In genomic region chr19:407501-408440, GRCh38 we compare ENCODE assay signal across 14 cellular contexts. TPM values are rescaled to one million over a fixed set of nuclear protein-coding genes. Genes with fewer than 3 reads are reported as not detected.
DNase-seq lines count a peak whose midpoint lies in the region; ATAC-seq and TF ChIP-seq lines count a peak whose summit lies in the region.
"Had no signal": no experiment of that assay in that cellular context is flagged by ENCODE, and none has a peak within 500 bp of the region (broad histone marks: within the 10 kb centered on the region; RNA-seq: fewer than 3 reads in every experiment).

No MANE protein-coding gene starts in this region.

- no peaks in the 10 kb centered on the region for H3K36me3 Mint-ChIP-seq in natural killer cell
- H3K36me3 Mint-ChIP-seq: activated naive CD8-positive, alpha-beta T cell had no signal

- DNase-seq in cardiac septum (ENCODE audit: low spot score) (peak; percentile 69), left cardiac atrium (no peak), esophagus muscularis mucosa (ENCODE audit: extremely low spot score) (no peak), natural killer cell (no peak), NCI-H2081 (lab: John Stamatoyannopoulos, UW) (no peak), NCI-H226 (no peak), prostate gland (ENCODE audit: low spot score) (no peak)
- DNase-seq: NCI-H187 treated with DMSO at 0.1 percent for 48 hours, NCI-H748 treated with DMSO at 0.1 percent for 48 hours had no signal

- TF ChIP-seq POLR2A in esophagus muscularis mucosa (IDR thresholded peaks at IDR 0.05; ENCODE audit: low read depth) (no peak), prostate gland (IDR thresholded peaks at IDR 0.05) (no peak)

- H3K9me3 Mint-ChIP-seq in natural killer cell: no peaks in the 10 kb centered on the region

- H3K4me1 ChIP-seq in esophagus muscularis mucosa (peaks cover 18 to 35% (median 27%) of the 10 kb centered on the region in 4 donors), prostate gland (replicated peaks) (peaks cover 14% of the 10 kb centered on the region)

- no peaks in the 10 kb centered on the region for H3K36me3 ChIP-seq in esophagus muscularis mucosa
- H3K36me3 ChIP-seq in prostate gland: no peaks in the 10 kb centered on the region
- H3K36me3 ChIP-seq: tibial nerve had no signal

- H3K4me3 ChIP-seq in esophagus muscularis mucosa (peak overlapping the region; percentile 52 to 66 (median 54)), prostate gland (peak overlapping the region in 1 of 2 donors; percentile 33)

- intact Hi-C loops in cardiac septum (cut with DNase I): no loop called here
- intact Hi-C loops in left cardiac atrium (cut with DNase I): no loop called here
- intact Hi-C loops in esophagus muscularis mucosa (cut with DNase I): no loop called here
- intact Hi-C loops in natural killer cell (cut with micrococcal nuclease): no loop called here
- intact Hi-C loops in prostate gland (cut with DNase I): no loop called here

- H3K27ac Mint-ChIP-seq in natural killer cell: no peak overlapping the region
- H3K27ac Mint-ChIP-seq: activated naive CD8-positive, alpha-beta T cell had no signal

- H3K27ac ChIP-seq in esophagus muscularis mucosa (replicated peaks in 1 of 4): no peak overlapping the region
- H3K27ac ChIP-seq in prostate gland: no peak overlapping the region
- H3K27ac ChIP-seq: tibial nerve had no signal

- no peak for TF ChIP-seq EP300 in esophagus muscularis mucosa (IDR thresholded peaks at IDR 0.05)

- ATAC-seq in left cardiac atrium: no peak
- ATAC-seq in natural killer cell: no peak
- ATAC-seq in GM19023 (IDR thresholded peaks at IDR 0.05; ENCODE audit: unreplicated experiment): no peak
- ATAC-seq: esophagus mucosa had no signal

- peak overlapping the region; percentile 50 for H3K4me3 Mint-ChIP-seq in natural killer cell
- H3K4me3 Mint-ChIP-seq: activated naive CD8-positive, alpha-beta T cell had no signal

- WGBS in esophagus muscularis mucosa: 58% methylated on average over 18 of the region's 71 CpGs
- WGBS in prostate gland: 73% methylated on average over 69 of the region's 71 CpGs

- peaks cover 8 to 11% of the 10 kb centered on the region in 2 donors for H3K27me3 Mint-ChIP-seq in natural killer cell (ENCODE audit: low read depth in 2 of 2)

- TF ChIP-seq CTCF in esophagus muscularis mucosa (IDR thresholded peaks at IDR 0.05) (no peak), natural killer cell (IDR thresholded peaks at IDR 0.05) (no peak), prostate gland (IDR thresholded peaks at IDR 0.05) (no peak)

- H3K9me3 ChIP-seq in esophagus muscularis mucosa: no peaks in the 10 kb centered on the region
- no peaks in the 10 kb centered on the region for H3K9me3 ChIP-seq in prostate gland
- H3K9me3 ChIP-seq: tibial nerve had no signal

- H3K27me3 ChIP-seq in esophagus muscularis mucosa (peaks cover 0 to 86% (median 39%) of the 10 kb centered on the region in 4 donors), prostate gland (replicated peaks; ENCODE audit: insufficient read depth) (no peaks in the 10 kb centered on the region)

- peaks cover 5 to 7% of the 10 kb centered on the region in 2 donors for H3K4me1 Mint-ChIP-seq in natural killer cell

RNA-seq across cellular contexts. Expression of gene C2CD4C, which starts 1.2 kb away (rescaled TPM):
- total RNA-seq in cardiac septum (2.7 TPM), left cardiac atrium (under 1 TPM; 0.76 to 0.88 TPM), esophagus muscularis mucosa (1 to 10 TPM in 3 of 4 donors, under 1 TPM in 1; 0.46 to 3.7 (median 1.7) TPM), natural killer cell (not detected), prostate gland (1 to 10 TPM in 1 of 2 donors, under 1 TPM in 1; 0.59 to 3.1 TPM)
- total RNA-seq: activated CD8-positive, alpha-beta memory T cell treated with anti-CD3 and anti-CD28 coated beads for 36 hours had no signal

RNA-seq across cellular contexts. Expression of gene SHC2, which starts 53.1 kb away (rescaled TPM):
- total RNA-seq in cardiac septum (16.8 TPM), left cardiac atrium (10 to 100 TPM; 10.7 to 19.4 TPM), esophagus muscularis mucosa (10 to 100 TPM; 11.2 to 35.6 (median 18.7) TPM), natural killer cell (under 1 TPM in 1 of 3 donors, not detected in 2; 0.75 TPM), prostate gland (10 to 100 TPM; 52.2 to 83.4 TPM)
- total RNA-seq: activated CD8-positive, alpha-beta memory T cell treated with anti-CD3 and anti-CD28 coated beads for 36 hours had no signal

Comparison
In these comparisons a context has a peak if more than half of its experiments do, and no peak if none do; other contexts are left out.
1. RNA of gene SHC2, which starts 53.1 kb away (total RNA-seq): 52.2 to 83.4 TPM in prostate gland, 11.2 to 35.6 TPM in esophagus muscularis mucosa, 10.7 to 19.4 TPM in left cardiac atrium and 16.8 TPM in cardiac septum (single experiment); 0.75 TPM in natural killer cell; every median in the first group is over 4 times any median in the second.